In the genomic region with DNA sequence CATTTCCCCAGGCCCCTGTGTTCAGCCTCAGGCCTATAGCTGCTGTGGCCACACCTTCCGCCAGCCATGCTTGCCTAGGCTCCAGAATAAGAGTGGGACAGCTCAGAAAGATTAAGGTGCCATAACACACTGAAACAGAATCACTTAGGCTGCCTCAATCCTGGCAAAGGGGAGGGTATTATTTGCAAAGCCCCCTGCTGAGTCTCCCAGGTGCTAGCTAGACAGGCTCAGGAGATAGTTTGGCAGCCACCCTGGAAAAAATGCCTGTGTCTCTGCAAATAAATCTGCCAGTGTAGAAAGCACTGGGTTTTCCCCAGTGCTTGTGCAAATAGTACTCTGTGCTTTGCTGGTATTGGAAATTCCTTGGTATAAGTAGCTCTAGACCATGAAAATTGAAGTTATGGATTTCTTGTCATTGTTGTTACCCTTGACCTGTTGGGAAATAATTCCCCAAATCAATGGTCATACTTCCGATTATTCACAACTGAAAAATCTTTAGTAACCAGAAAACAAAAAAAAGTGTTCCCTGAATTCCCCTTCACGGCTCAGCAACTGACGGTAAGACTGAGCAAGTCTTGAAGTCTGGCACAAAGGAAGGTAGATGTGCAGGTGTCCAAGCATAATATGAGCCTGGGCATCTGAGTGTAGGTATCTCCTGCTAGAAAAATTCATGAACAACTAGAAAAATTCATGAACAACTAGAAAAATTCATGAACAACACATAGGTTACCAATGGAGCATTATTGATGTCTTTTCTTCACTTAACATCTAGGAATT, we compare ENCODE assay signal across 20 cellular contexts. TPM values are rescaled to one million over a fixed set of nuclear protein-coding genes. Genes with fewer than 3 reads are reported as not detected.
DNase-seq lines count a peak whose midpoint lies in the region; ATAC-seq and TF ChIP-seq lines count a peak whose summit lies in the region.
"Had no signal": no experiment of that assay in that cellular context is flagged by ENCODE, and none has a peak within 500 bp of the region (broad histone marks: within the 10 kb centered on the region; RNA-seq: fewer than 3 reads in every experiment).

No MANE protein-coding gene starts in this region.

- H3K4me3 Mint-ChIP-seq in activated CD4-positive, alpha-beta memory T cell treated with anti-CD3 and anti-CD28 coated beads for 36 hours = no peak overlapping the region
- H3K4me3 Mint-ChIP-seq: CD4-positive, alpha-beta memory T cell; T-helper 17 cell had no signal

- H3K27ac ChIP-seq in right atrium auricular region = no peak overlapping the region
- H3K27ac ChIP-seq: coronary artery had no signal

- H3K27me3 ChIP-seq in right atrium auricular region = no peaks in the 10 kb centered on the region

- CTCF ChIA-PET in activated CD4-positive, alpha-beta memory T cell treated with anti-CD3 and anti-CD28 coated beads for 36 hours (lab: Charles Lee) = no interaction called here

- intact Hi-C loops in Right ventricle myocardium inferior (cut with DNase I) = no loop called here
- intact Hi-C loops in activated CD4-positive, alpha-beta memory T cell treated with anti-CD3 and anti-CD28 coated beads for 36 hours (cut with micrococcal nuclease) = no loop called here

- DNase-seq in Right ventricle myocardium inferior (ENCODE audit: missing footprints) (no peak), right atrium auricular region (ENCODE audit: low spot score) (no peak), NCI-H2196 (lab: John Stamatoyannopoulos, UW; ENCODE audit: unreplicated experiment) (peak; percentile 71), dermis microvascular lymphatic vessel endothelial cell (ENCODE audit: low read depth in 2 of 2) (peak; percentile 50 to 84), renal cortical epithelial cell (ENCODE audit: low read depth) (peak; percentile 4), glomerular visceral epithelial cell (ENCODE audit: extremely low spot score) (no peak)
- DNase-seq in activated CD4-positive, alpha-beta memory T cell treated with anti-CD3 and anti-CD28 coated beads for 36 hours = no peak
- DNase-seq: activated CD4-positive, CD25-positive, alpha-beta regulatory T cell; activated gamma-delta T cell; anterior cingulate cortex; CD4-positive, alpha-beta memory T cell; GDM1; HCEC 1CT; islet precursor cell; NCI-H1048; nucleus accumbens; stimulated activated naive CD4-positive, alpha-beta T cell; T-helper 17 cell had no signal

- H3K36me3 ChIP-seq in right atrium auricular region = no peaks in the 10 kb centered on the region

- no peak overlapping the region for H3K27ac Mint-ChIP-seq in activated CD4-positive, alpha-beta memory T cell treated with anti-CD3 and anti-CD28 coated beads for 36 hours
- H3K27ac Mint-ChIP-seq: CD4-positive, alpha-beta memory T cell; T-helper 17 cell had no signal

- peaks cover 5% of the 10 kb centered on the region for H3K27me3 Mint-ChIP-seq in activated CD4-positive, alpha-beta memory T cell treated with anti-CD3 and anti-CD28 coated beads for 36 hours
- H3K27me3 Mint-ChIP-seq: T-helper 17 cell had no signal

- H3K9me3 ChIP-seq in right atrium auricular region = peaks cover 0 to 9% of the 10 kb centered on the region in 2 donors

- H3K4me1 ChIP-seq in right atrium auricular region = no peaks in the 10 kb centered on the region

- H3K4me3 ChIP-seq in right atrium auricular region = no peak overlapping the region
- H3K4me3 ChIP-seq: coronary artery had no signal

- peaks cover 17% of the 10 kb centered on the region for H3K9me3 Mint-ChIP-seq in activated CD4-positive, alpha-beta memory T cell treated with anti-CD3 and anti-CD28 coated beads for 36 hours

- ATAC-seq in Right ventricle myocardium inferior = peak; percentile 31
- no peak for ATAC-seq in HG03432 (IDR thresholded peaks at IDR 0.05; ENCODE audit: unreplicated experiment)
- ATAC-seq: T-helper 17 cell had no signal

- no peak for TF ChIP-seq CTCF in right atrium auricular region (IDR thresholded peaks at IDR 0.05)

- no peaks in the 10 kb centered on the region for H3K36me3 Mint-ChIP-seq in activated CD4-positive, alpha-beta memory T cell treated with anti-CD3 and anti-CD28 coated beads for 36 hours
- H3K36me3 Mint-ChIP-seq: CD4-positive, alpha-beta memory T cell had no signal

- POLR2A ChIA-PET in activated CD4-positive, alpha-beta memory T cell treated with anti-CD3 and anti-CD28 coated beads for 36 hours (lab: Charles Lee) = no interaction called here

- H3K4me1 Mint-ChIP-seq in activated CD4-positive, alpha-beta memory T cell treated with anti-CD3 and anti-CD28 coated beads for 36 hours (ENCODE audit: low read depth) = no peaks in the 10 kb centered on the region
- H3K4me1 Mint-ChIP-seq: CD4-positive, alpha-beta memory T cell; T-helper 17 cell had no signal

RNA-seq across cellular contexts. Expression of gene PROX1, which starts 56.9 kb away (rescaled TPM):
- total RNA-seq in Right ventricle myocardium inferior = 82.9 TPM
- total RNA-seq in right atrium auricular region = 10 to 100 TPM; 39.7 to 46.5 TPM
- total RNA-seq in dermis microvascular lymphatic vessel endothelial cell = 56.4 and 112 TPM in 2 replicates
- 0.17 and 0.80 TPM in 2 replicates for total RNA-seq in renal cortical epithelial cell
- total RNA-seq in activated CD4-positive, alpha-beta memory T cell treated with anti-CD3 and anti-CD28 coated beads for 36 hours = under 1 TPM; 0.02 to 0.17 TPM
- total RNA-seq: CD4-positive, alpha-beta memory T cell; T-helper 17 cell had no signal

Comparison
In these comparisons a context has a peak if more than half of its experiments do, and no peak if none do; other contexts are left out.
1. DNase-seq: peak in NCI-H2196 (single experiment), dermis microvascular lymphatic vessel endothelial cell (2 of 2) and renal cortical epithelial cell (single experiment); none in Right ventricle myocardium inferior (single experiment), right atrium auricular region (single experiment), glomerular visceral epithelial cell (single experiment) and activated CD4-positive, alpha-beta memory T cell treated with anti-CD3 and anti-CD28 coated beads for 36 hours (single experiment).
2. RNA of gene PROX1, which starts 56.9 kb away (total RNA-seq): 82.9 TPM in Right ventricle myocardium inferior (single experiment), 56.4 to 112 TPM in dermis microvascular lymphatic vessel endothelial cell and 39.7 to 46.5 TPM in right atrium auricular region; 0.17 to 0.80 TPM in renal cortical epithelial cell and 0.02 to 0.17 TPM in activated CD4-positive, alpha-beta memory T cell treated with anti-CD3 and anti-CD28 coated beads for 36 hours; every median in the first group is over 10 times any median in the second.